In the genomic region with DNA sequence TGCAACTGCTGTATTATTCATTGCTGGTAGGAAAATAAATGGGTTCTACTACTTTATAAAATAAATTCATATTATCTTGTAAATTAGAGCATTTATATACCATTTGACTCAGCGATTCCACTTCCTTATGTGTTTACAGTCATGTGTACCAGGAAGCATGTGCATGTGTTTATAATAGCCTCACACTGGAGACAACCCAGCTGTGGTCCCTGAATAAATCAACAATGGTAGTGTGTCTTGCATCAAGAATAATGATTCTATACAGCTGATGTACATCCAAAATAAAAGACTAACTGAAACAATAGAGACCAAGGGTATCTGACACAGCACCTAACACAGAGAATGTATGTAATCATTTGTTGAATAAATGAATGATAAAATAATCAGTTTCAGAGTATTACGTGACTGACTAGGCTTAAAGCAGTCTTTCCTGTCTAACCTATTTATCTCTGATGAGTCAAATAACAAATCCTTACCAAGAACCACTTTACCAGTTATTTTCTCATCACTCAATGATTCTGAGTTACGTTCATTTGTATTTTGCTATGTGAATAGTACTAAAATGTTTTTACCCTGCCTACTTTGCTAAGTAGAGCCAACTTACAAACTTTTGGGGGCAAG, we compare ENCODE assay signal across 19 cellular contexts.
A peak's percentile ranks its signal among the peaks of the same experiment; 100 is the strongest.
DNase-seq lines count a peak whose midpoint lies in the region; ATAC-seq and TF ChIP-seq lines count a peak whose summit lies in the region.
"Had no signal": no experiment of that assay in that cellular context is flagged by ENCODE, and none has a peak within 500 bp of the region (broad histone marks: within the 10 kb centered on the region; RNA-seq: fewer than 3 reads in every experiment).

No MANE protein-coding gene starts in this region.

- intact Hi-C loops in CD8-positive, alpha-beta T cell (cut with DNase I, micrococcal nuclease) = loop anchor here in 1 of 2 experiments (2.0 kb wide), 1 partner anchor 18 kb away; no protein-coding TSS in a partner anchor

- peak overlapping the region; percentile 24 for H3K4me3 Mint-ChIP-seq in CD8-positive, alpha-beta T cell
- H3K4me3 Mint-ChIP-seq in activated CD8-positive, alpha-beta T cell treated with anti-CD3 and anti-CD28 coated beads, Interleukin-2, amount 10 ng/mL, durations not matched to agents 7 days and 5 days = no peak overlapping the region
- H3K4me3 Mint-ChIP-seq: HFFc6; neural crest cell; stimulated activated memory B cell treated with anti-CD40 and anti-IgM and Interleukin-4, amounts not matched to agents 10 μg/mL and 1 μg/mL and 100 μg/mL, for 72 hours had no signal

- no peaks in the 10 kb centered on the region for H3K9me3 ChIP-seq in CD8-positive, alpha-beta T cell (ENCODE audit: low read length)
- H3K9me3 ChIP-seq: adrenal gland, spleen, transverse colon had no signal

- H3K9me3 Mint-ChIP-seq in CD8-positive, alpha-beta T cell = peaks cover 20% of the 10 kb centered on the region
- H3K9me3 Mint-ChIP-seq in activated CD8-positive, alpha-beta T cell treated with anti-CD3 and anti-CD28 coated beads, Interleukin-2, amount 10 ng/mL, durations not matched to agents 7 days and 5 days (ENCODE audit: insufficient read depth) = peaks cover 30% of the 10 kb centered on the region
- H3K9me3 Mint-ChIP-seq: HFFc6; stimulated activated memory B cell treated with anti-CD40 and anti-IgM and Interleukin-4, amounts not matched to agents 10 μg/mL and 1 μg/mL and 100 μg/mL, for 72 hours had no signal

- DNase-seq in CD8-positive, alpha-beta T cell = no peak
- DNase-seq in activated CD8-positive, alpha-beta T cell treated with anti-CD3 and anti-CD28 coated beads, Interleukin-2, amount 10 ng/mL, durations not matched to agents 7 days and 5 days = no peak
- DNase-seq in foreskin keratinocyte (peak in 1 of 2 donors; percentile 47), NCI-H128 (lab: John Stamatoyannopoulos, UW; ENCODE audit: unreplicated experiment) (no peak)
- DNase-seq: adrenal gland; caudate nucleus; DND-41; effector CD4-positive, alpha-beta T cell; HFFc6; mesenchymal stem cell; NCI-H1436; spleen; transverse colon had no signal

- peak overlapping the region; percentile 77 for H3K27ac Mint-ChIP-seq in CD8-positive, alpha-beta T cell
- peak overlapping the region; percentile 77 for H3K27ac Mint-ChIP-seq in activated CD8-positive, alpha-beta T cell treated with anti-CD3 and anti-CD28 coated beads, Interleukin-2, amount 10 ng/mL, durations not matched to agents 7 days and 5 days
- H3K27ac Mint-ChIP-seq: HFFc6; stimulated activated memory B cell treated with anti-CD40 and anti-IgM and Interleukin-4, amounts not matched to agents 10 μg/mL and 1 μg/mL and 100 μg/mL, for 72 hours had no signal

- POLR2A ChIA-PET in CD8-positive, alpha-beta T cell (lab: Charles Lee) = interaction anchor here (1.5 kb wide), 1 partner anchor 111 kb away, joined by 3 read pairs; no protein-coding TSS in a partner anchor
- POLR2A ChIA-PET in activated CD8-positive, alpha-beta T cell treated with anti-CD3 and anti-CD28 coated beads, Interleukin-2, amount 10 ng/mL, durations not matched to agents 7 days and 5 days (lab: Charles Lee) = no interaction called here

- no peak overlapping the region for H3K4me3 ChIP-seq in CD8-positive, alpha-beta T cell (ENCODE audit: low read depth, low read length)
- H3K4me3 ChIP-seq: adrenal gland, spleen, transverse colon had no signal

- ATAC-seq in CD8-positive, alpha-beta T cell = no peak
- peak; percentile 71 for ATAC-seq in GM18868 (IDR thresholded peaks at IDR 0.05; ENCODE audit: unreplicated experiment)
- peak; percentile 54 for ATAC-seq in activated CD8-positive, alpha-beta T cell treated with anti-CD3 and anti-CD28 coated beads, Interleukin-2, amount 10 ng/mL, durations not matched to agents 7 days and 5 days
- ATAC-seq in foreskin keratinocyte = peak; percentile 60
- ATAC-seq in HG03571 (IDR thresholded peaks at IDR 0.05; ENCODE audit: unreplicated experiment) = no peak
- ATAC-seq in HG02678 (IDR thresholded peaks at IDR 0.05; ENCODE audit: unreplicated experiment) = no peak
- ATAC-seq: SK-N-SH treated with all-trans-retinoic acid at 6 μM for 48 hours; stimulated activated memory B cell treated with anti-CD40 and anti-IgM and Interleukin-4, amounts not matched to agents 10 μg/mL and 1 μg/mL and 100 μg/mL, for 72 hours had no signal

- peaks cover 57% of the 10 kb centered on the region for H3K4me1 Mint-ChIP-seq in CD8-positive, alpha-beta T cell (ENCODE audit: low read depth)
- peaks cover 42% of the 10 kb centered on the region for H3K4me1 Mint-ChIP-seq in activated CD8-positive, alpha-beta T cell treated with anti-CD3 and anti-CD28 coated beads, Interleukin-2, amount 10 ng/mL, durations not matched to agents 7 days and 5 days (ENCODE audit: low read depth)
- H3K4me1 Mint-ChIP-seq: neural crest cell; stimulated activated memory B cell treated with anti-CD40 and anti-IgM and Interleukin-4, amounts not matched to agents 10 μg/mL and 1 μg/mL and 100 μg/mL, for 72 hours had no signal

- CTCF ChIA-PET in CD8-positive, alpha-beta T cell (lab: Charles Lee) = interaction anchor here (1.6 kb wide), 1 partner anchor 105 kb away, joined by 3 read pairs; no protein-coding TSS in a partner anchor
- CTCF ChIA-PET in activated CD8-positive, alpha-beta T cell treated with anti-CD3 and anti-CD28 coated beads, Interleukin-2, amount 10 ng/mL, durations not matched to agents 7 days and 5 days (lab: Charles Lee) = interaction anchor here (0.9 kb wide), 1 partner anchor 70 kb away, joined by 3 read pairs; no protein-coding TSS in a partner anchor

- no peaks in the 10 kb centered on the region for H3K36me3 ChIP-seq in CD8-positive, alpha-beta T cell (ENCODE audit: insufficient read depth, low read length)
- H3K36me3 ChIP-seq: adrenal gland, spleen, transverse colon had no signal

- H3K27me3 Mint-ChIP-seq in CD8-positive, alpha-beta T cell (ENCODE audit: low read depth) = no peaks in the 10 kb centered on the region
- H3K27me3 Mint-ChIP-seq in activated CD8-positive, alpha-beta T cell treated with anti-CD3 and anti-CD28 coated beads, Interleukin-2, amount 10 ng/mL, durations not matched to agents 7 days and 5 days (ENCODE audit: low read depth) = no peaks in the 10 kb centered on the region
- H3K27me3 Mint-ChIP-seq: stimulated activated memory B cell treated with anti-CD40 and anti-IgM and Interleukin-4, amounts not matched to agents 10 μg/mL and 1 μg/mL and 100 μg/mL, for 72 hours had no signal

- no peak for TF ChIP-seq CTCF in CD8-positive, alpha-beta T cell (IDR thresholded peaks at IDR 0.05)
- TF ChIP-seq CTCF in foreskin keratinocyte (conservative IDR thresholded peaks at IDR 0.05) = no peak

- H3K36me3 Mint-ChIP-seq in CD8-positive, alpha-beta T cell = peaks cover 35% of the 10 kb centered on the region
- H3K36me3 Mint-ChIP-seq in activated CD8-positive, alpha-beta T cell treated with anti-CD3 and anti-CD28 coated beads, Interleukin-2, amount 10 ng/mL, durations not matched to agents 7 days and 5 days (ENCODE audit: low read depth) = peaks cover 67% of the 10 kb centered on the region
- H3K36me3 Mint-ChIP-seq: stimulated activated memory B cell treated with anti-CD40 and anti-IgM and Interleukin-4, amounts not matched to agents 10 μg/mL and 1 μg/mL and 100 μg/mL, for 72 hours had no signal

- no peaks in the 10 kb centered on the region for H3K27me3 ChIP-seq in CD8-positive, alpha-beta T cell (ENCODE audit: insufficient read depth, low read length)
- no peaks in the 10 kb centered on the region for H3K27me3 ChIP-seq in foreskin keratinocyte
- H3K27me3 ChIP-seq: adrenal gland, spleen, transverse colon had no signal

- no peak overlapping the region for H3K27ac ChIP-seq in CD8-positive, alpha-beta T cell (ENCODE audit: low read depth, low read length)
- H3K27ac ChIP-seq in foreskin keratinocyte = no peak overlapping the region
- H3K27ac ChIP-seq: adrenal gland, transverse colon had no signal

- peaks cover 34% of the 10 kb centered on the region for H3K4me1 ChIP-seq in CD8-positive, alpha-beta T cell (ENCODE audit: insufficient read depth, low read length)
- peaks cover 4% of the 10 kb centered on the region for H3K4me1 ChIP-seq in foreskin keratinocyte
- H3K4me1 ChIP-seq: adrenal gland, transverse colon had no signal

Comparison
In these comparisons a context has a peak if more than half of its experiments do, and no peak if none do; other contexts are left out.
1. ATAC-seq: peak in GM18868 (single experiment), activated CD8-positive, alpha-beta T cell treated with anti-CD3 and anti-CD28 coated beads, Interleukin-2, amount 10 ng/mL, durations not matched to agents 7 days and 5 days (single experiment) and foreskin keratinocyte (single experiment); none in CD8-positive, alpha-beta T cell (single experiment), HG03571 (single experiment) and HG02678 (single experiment).